8 cellular contexts compared by ENCODE assay signal in genomic region chr11:32792948-32793475, GRCh38.
DNase-seq lines count a peak whose midpoint lies in the region; ATAC-seq and TF ChIP-seq lines count a peak whose summit lies in the region.

No MANE protein-coding gene starts in this region.

- POLR2A ChIA-PET in HEK293T (lab: Yijun Ruan, JAX), result no interaction called here

- CTCF ChIA-PET in HEK293T (lab: Yijun Ruan, JAX), result interaction anchor here (0.5 to 1.4 kb wide), 3 partner anchors 11 to 923 kb away, joined by 3 to 4 read pairs (median 3); no protein-coding TSS in a partner anchor

- DNase-seq in GM04504 (ENCODE audit: low read depth) (peak; percentile 10), HEK293T (ENCODE audit: extremely low spot score) (peak; percentile 61), NCI-H1105 treated with DMSO at 0.1 percent for 48 hours (lab: John Stamatoyannopoulos, UW) (peak; percentile 67), T1000 (lab: John Stamatoyannopoulos, UW) (peak; percentile 19), astrocyte of the hippocampus (ENCODE audit: low read depth, low spot score) (peak; percentile 64), iPS-NIHi7 (ENCODE audit: extremely low spot score) (peak; percentile 50)
- peak; percentile 23 to 43 for DNase-seq in stimulated activated CD4-positive, alpha-beta T cell treated with anti-CD3 and anti-CD28 coated beads, Interleukin-15, amount 100 ng/mL, for 1 hour (ENCODE audit: low read depth in 1 of 2, low spot score in 1 of 2)

- no peak for ATAC-seq in GM19397 (IDR thresholded peaks at IDR 0.05; ENCODE audit: unreplicated experiment)

TF ChIP-seq in HEK293T, 16 proteins besides CTCF, POLR2A, EP300 and RAD21:
- TF ChIP-seq HDGF (IDR thresholded peaks at IDR 0.05; ENCODE audit: borderline replicate concordance) (no peak), PKNOX1 (IDR thresholded peaks at IDR 0.05) (no peak), NFRKB (IDR thresholded peaks at IDR 0.05) (no peak)
TF ChIP-seq in HEK293T: peak in this region for 0.

Comparison
In these comparisons a context has a peak if more than half of its experiments do, and no peak if none do; other contexts are left out.
1. DNase-seq: peak in every context shown above with its lines; median percentile 67 in NCI-H1105 treated with DMSO at 0.1 percent for 48 hours; 64 in astrocyte of the hippocampus; 61 in HEK293T; 50 in iPS-NIHi7; 33 in stimulated activated CD4-positive, alpha-beta T cell treated with anti-CD3 and anti-CD28 coated beads, Interleukin-15, amount 100 ng/mL, for 1 hour; 19 in T1000; 10 in GM04504.